In genomic region chr14:58749066-58749669, GRCh38 we compare ENCODE assay signal across 8 cellular contexts.
DNase-seq lines count a peak whose midpoint lies in the region; ATAC-seq and TF ChIP-seq lines count a peak whose summit lies in the region.

No MANE protein-coding gene starts in this region.

- H3K27ac Mint-ChIP-seq in activated naive CD4-positive, alpha-beta T cell treated with anti-CD3 and anti-CD28 coated beads, Interleukin-2, amount 50 U/mL, for 24 hours = no peak overlapping the region

- WGBS in transverse colon (ENCODE audit: low coverage in 1 of 2), 2 donors = 17 to 22% methylated on average over 4 to 5 of the region's 5 CpGs

- no peaks in the 10 kb centered on the region for H3K9me3 Mint-ChIP-seq in activated naive CD4-positive, alpha-beta T cell treated with anti-CD3 and anti-CD28 coated beads, Interleukin-2, amount 50 U/mL, for 24 hours

- TF ChIP-seq POLR2A in transverse colon (IDR thresholded peaks at IDR 0.05) = peak; percentile 52

- H3K9me3 ChIP-seq in transverse colon = no peaks in the 10 kb centered on the region
- H3K9me3 ChIP-seq in WERI-Rb-1 (ENCODE audit: severe bottlenecking) = no peaks in the 10 kb centered on the region

- no peaks in the 10 kb centered on the region for H3K36me3 Mint-ChIP-seq in activated naive CD4-positive, alpha-beta T cell treated with anti-CD3 and anti-CD28 coated beads, Interleukin-2, amount 50 U/mL, for 24 hours

- H3K36me3 ChIP-seq in transverse colon (no peaks in the 10 kb centered on the region), WERI-Rb-1 (no peaks in the 10 kb centered on the region)

- ATAC-seq in GM21526 (IDR thresholded peaks at IDR 0.05; ENCODE audit: low FRiP score, unreplicated experiment) (peak; percentile 63), HG03571 (IDR thresholded peaks at IDR 0.05; ENCODE audit: unreplicated experiment) (peak; percentile 86), left ventricle myocardium superior (peak; percentile 49)

- H3K4me3 Mint-ChIP-seq in activated naive CD4-positive, alpha-beta T cell treated with anti-CD3 and anti-CD28 coated beads, Interleukin-2, amount 50 U/mL, for 24 hours = peak overlapping the region; percentile 8

- H3K27ac ChIP-seq in transverse colon = peak overlapping the region; percentile 72 to 83 (median 80)
- H3K27ac ChIP-seq in WERI-Rb-1 = no peak overlapping the region

- H3K4me1 ChIP-seq in transverse colon = peaks cover 34 to 58% (median 38%) of the 10 kb centered on the region in 4 donors

- H3K4me1 Mint-ChIP-seq in activated naive CD4-positive, alpha-beta T cell treated with anti-CD3 and anti-CD28 coated beads, Interleukin-2, amount 50 U/mL, for 24 hours = peaks cover 16% of the 10 kb centered on the region

- no peak for DNase-seq in activated naive CD4-positive, alpha-beta T cell treated with Interleukin-2 at 50 U/mL for 16 hours
- peak; percentile 7 to 61 for DNase-seq in SW 1271 (lab: John Stamatoyannopoulos, UW)
- DNase-seq in left ventricle myocardium superior = no peak
- peak; percentile 59 for DNase-seq in transverse colon
- no peak for DNase-seq in WERI-Rb-1

- in situ Hi-C loops in transverse colon (cut with MboI; ENCODE audit: low pct_ligation_motif_present in 1 of 4, low pct_unique_long_range_greater_than_20kb in 1 of 4, low sequenced_read_pairs in 3 of 4) = no loop called here

- intact Hi-C loops in left ventricle myocardium superior (cut with micrococcal nuclease) = no loop called here
- intact Hi-C loops in transverse colon (cut with DNase I; ENCODE audit: low total_unique reads) = no loop called here

- no peaks in the 10 kb centered on the region for H3K27me3 Mint-ChIP-seq in activated naive CD4-positive, alpha-beta T cell treated with anti-CD3 and anti-CD28 coated beads, Interleukin-2, amount 50 U/mL, for 24 hours

- H3K4me3 ChIP-seq in transverse colon = no peak overlapping the region
- no peak overlapping the region for H3K4me3 ChIP-seq in WERI-Rb-1 (ENCODE audit: low read depth, low read length)

- TF ChIP-seq CTCF in transverse colon (IDR thresholded peaks at IDR 0.05) = no peak
- no peak for TF ChIP-seq CTCF in WERI-Rb-1 (IDR thresholded peaks at IDR 0.05; ENCODE audit: low read depth, low read length)

- no peaks in the 10 kb centered on the region for H3K27me3 ChIP-seq in transverse colon
- no peaks in the 10 kb centered on the region for H3K27me3 ChIP-seq in WERI-Rb-1 (ENCODE audit: insufficient read depth, low read depth, severe bottlenecking)

- TF ChIP-seq EP300 in transverse colon (IDR thresholded peaks at IDR 0.05; ENCODE audit: low read depth) = no peak

Comparison
In these comparisons a context has a peak if more than half of its experiments do, and no peak if none do; other contexts are left out.
1. DNase-seq: peak in SW 1271 (2 of 2) and transverse colon (single experiment); none in activated naive CD4-positive, alpha-beta T cell treated with Interleukin-2 at 50 U/mL for 16 hours (single experiment), left ventricle myocardium superior (single experiment) and WERI-Rb-1 (single experiment).
2. Peak in every context shown above with its lines, with median percentiles within 50 percentile points of each other: ATAC-seq.